In the genomic region with DNA sequence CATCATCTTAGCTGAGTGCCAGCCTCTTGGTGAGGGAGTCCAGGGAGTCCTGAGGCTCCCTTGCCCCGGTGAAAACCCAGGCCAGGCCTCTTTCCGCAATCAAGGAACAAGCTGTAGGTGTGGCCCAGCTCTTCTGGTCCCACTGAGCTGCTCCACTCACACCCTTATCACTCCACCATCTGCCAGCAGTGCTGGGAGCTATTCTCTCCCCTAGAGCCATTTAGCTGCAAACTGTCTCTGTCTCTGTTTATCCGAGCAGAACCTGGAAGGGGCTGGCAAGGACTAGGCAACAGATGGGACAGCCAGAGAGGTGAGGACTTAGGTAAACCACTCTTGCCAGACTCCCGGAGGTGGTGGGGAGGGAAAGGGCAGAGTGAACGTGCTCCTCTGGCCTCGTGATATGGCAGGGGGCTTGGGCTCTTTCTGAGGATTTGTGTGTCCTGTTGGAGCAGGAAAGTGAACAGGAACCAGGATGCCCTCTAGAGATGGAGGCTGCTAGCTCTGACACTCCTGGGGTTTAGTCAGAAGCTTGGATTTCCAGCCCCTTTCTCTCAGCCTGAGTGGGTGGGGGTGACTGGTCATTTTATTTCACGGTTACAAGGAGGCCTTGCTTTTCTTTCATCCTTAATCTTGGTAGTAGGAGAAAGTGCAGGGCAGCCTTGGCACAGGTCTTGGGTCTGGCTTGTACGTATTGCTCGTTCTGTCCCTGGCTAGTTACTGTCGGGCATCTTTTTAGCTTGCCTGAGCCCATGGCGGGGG, we compare ENCODE assay signal across 8 cellular contexts. TPM values are rescaled to one million over a fixed set of nuclear protein-coding genes. Genes with fewer than 3 reads are reported as not detected.
DNase-seq lines count a peak whose midpoint lies in the region; ATAC-seq and TF ChIP-seq lines count a peak whose summit lies in the region.

No MANE protein-coding gene starts in this region.

- H3K27me3 ChIP-seq in lower lobe of right lung (ENCODE audit: low read depth) = no peaks in the 10 kb centered on the region
- H3K27me3 ChIP-seq in vagina = no peaks in the 10 kb centered on the region

- no peak overlapping the region for H3K4me3 Mint-ChIP-seq in stimulated activated naive CD8-positive, alpha-beta T cell treated with anti-CD3 and anti-CD28 coated beads, Interleukin-15, Interleukin-2, amounts not matched to agents 100 ng/mL and 50 ng/mL, for 24 hours
- H3K4me3 Mint-ChIP-seq in central memory CD8-positive, alpha-beta T cell = peak overlapping the region; percentile 39
- no peak overlapping the region for H3K4me3 Mint-ChIP-seq in T-helper 2 cell treated with Interferon-gamma antibody and Interleukin-4, amounts not matched to agents 5 μg/mL and 100 μg/mL, for 36 hours
- H3K4me3 Mint-ChIP-seq in activated CD8-positive, alpha-beta memory T cell treated with anti-CD3 and anti-CD28 coated beads, Interleukin-2, amount 10 ng/mL, durations not matched to agents 7 days and 5 days = no peak overlapping the region

- H3K4me1 ChIP-seq in lower lobe of right lung (peaks cover 69% of the 10 kb centered on the region), vagina (peaks cover 68% of the 10 kb centered on the region)

- H3K27ac Mint-ChIP-seq in stimulated activated naive CD8-positive, alpha-beta T cell treated with anti-CD3 and anti-CD28 coated beads, Interleukin-15, Interleukin-2, amounts not matched to agents 100 ng/mL and 50 ng/mL, for 24 hours = peak overlapping the region; percentile 80
- peak overlapping the region; percentile 78 for H3K27ac Mint-ChIP-seq in central memory CD8-positive, alpha-beta T cell (ENCODE audit: low read depth)
- no peak overlapping the region for H3K27ac Mint-ChIP-seq in T-helper 2 cell treated with Interferon-gamma antibody and Interleukin-4, amounts not matched to agents 5 μg/mL and 100 μg/mL, for 36 hours
- H3K27ac Mint-ChIP-seq in activated CD8-positive, alpha-beta memory T cell treated with anti-CD3 and anti-CD28 coated beads, Interleukin-2, amount 10 ng/mL, durations not matched to agents 7 days and 5 days = no peak overlapping the region

- peaks cover 9% of the 10 kb centered on the region for H3K9me3 Mint-ChIP-seq in stimulated activated naive CD8-positive, alpha-beta T cell treated with anti-CD3 and anti-CD28 coated beads, Interleukin-15, Interleukin-2, amounts not matched to agents 100 ng/mL and 50 ng/mL, for 24 hours
- no peaks in the 10 kb centered on the region for H3K9me3 Mint-ChIP-seq in central memory CD8-positive, alpha-beta T cell
- H3K9me3 Mint-ChIP-seq in T-helper 2 cell treated with Interferon-gamma antibody and Interleukin-4, amounts not matched to agents 5 μg/mL and 100 μg/mL, for 36 hours = peaks cover 21% of the 10 kb centered on the region
- H3K9me3 Mint-ChIP-seq in activated CD8-positive, alpha-beta memory T cell treated with anti-CD3 and anti-CD28 coated beads, Interleukin-2, amount 10 ng/mL, durations not matched to agents 7 days and 5 days (ENCODE audit: low read depth) = no peaks in the 10 kb centered on the region

- TF ChIP-seq CTCF in lower lobe of right lung (IDR thresholded peaks at IDR 0.05) = no peak
- TF ChIP-seq CTCF in vagina (IDR thresholded peaks at IDR 0.05) = no peak

- H3K27ac ChIP-seq in lower lobe of right lung = peak overlapping the region; percentile 28
- peak overlapping the region; percentile 87 for H3K27ac ChIP-seq in vagina

- CTCF ChIA-PET in activated CD8-positive, alpha-beta memory T cell treated with anti-CD3 and anti-CD28 coated beads, Interleukin-2, amount 10 ng/mL, durations not matched to agents 7 days and 5 days (lab: Charles Lee) = interaction anchor here (1.4 kb wide), 1 partner anchor 84 kb away, joined by 3 read pairs; no protein-coding TSS in a partner anchor

- no peaks in the 10 kb centered on the region for H3K27me3 Mint-ChIP-seq in stimulated activated naive CD8-positive, alpha-beta T cell treated with anti-CD3 and anti-CD28 coated beads, Interleukin-15, Interleukin-2, amounts not matched to agents 100 ng/mL and 50 ng/mL, for 24 hours
- no peaks in the 10 kb centered on the region for H3K27me3 Mint-ChIP-seq in central memory CD8-positive, alpha-beta T cell
- no peaks in the 10 kb centered on the region for H3K27me3 Mint-ChIP-seq in T-helper 2 cell treated with Interferon-gamma antibody and Interleukin-4, amounts not matched to agents 5 μg/mL and 100 μg/mL, for 36 hours (ENCODE audit: low read depth)
- no peaks in the 10 kb centered on the region for H3K27me3 Mint-ChIP-seq in activated CD8-positive, alpha-beta memory T cell treated with anti-CD3 and anti-CD28 coated beads, Interleukin-2, amount 10 ng/mL, durations not matched to agents 7 days and 5 days

- H3K9me3 ChIP-seq in lower lobe of right lung (peaks cover 3% of the 10 kb centered on the region), vagina (no peaks in the 10 kb centered on the region)

- no peak for TF ChIP-seq POLR2A in vagina (IDR thresholded peaks at IDR 0.05)

- no peak for ATAC-seq in stimulated activated naive CD8-positive, alpha-beta T cell treated with anti-CD3 and anti-CD28 coated beads, Interleukin-15, Interleukin-2, amounts not matched to agents 100 U/mL and 50 U/mL, for 24 hours
- ATAC-seq in central memory CD8-positive, alpha-beta T cell (replicated peaks; ENCODE audit: extremely low read depth, poor library complexity, severe bottlenecking) = no peak
- peak in 1 of 2 donors; percentile 36 for ATAC-seq in lower lobe of right lung
- no peak for ATAC-seq in activated CD8-positive, alpha-beta memory T cell treated with anti-CD3 and anti-CD28 coated beads, Interleukin-2, amount 10 ng/mL, durations not matched to agents 7 days and 5 days

- no peak overlapping the region for H3K4me3 ChIP-seq in lower lobe of right lung
- no peak overlapping the region for H3K4me3 ChIP-seq in vagina

- H3K36me3 Mint-ChIP-seq in stimulated activated naive CD8-positive, alpha-beta T cell treated with anti-CD3 and anti-CD28 coated beads, Interleukin-15, Interleukin-2, amounts not matched to agents 100 ng/mL and 50 ng/mL, for 24 hours (ENCODE audit: low read depth) = peaks cover 58% of the 10 kb centered on the region
- H3K36me3 Mint-ChIP-seq in central memory CD8-positive, alpha-beta T cell (ENCODE audit: insufficient read depth) = peaks cover 25% of the 10 kb centered on the region
- H3K36me3 Mint-ChIP-seq in T-helper 2 cell treated with Interferon-gamma antibody and Interleukin-4, amounts not matched to agents 5 μg/mL and 100 μg/mL, for 36 hours (ENCODE audit: low read depth) = peaks cover 42% of the 10 kb centered on the region
- peaks cover 64% of the 10 kb centered on the region for H3K36me3 Mint-ChIP-seq in activated CD8-positive, alpha-beta memory T cell treated with anti-CD3 and anti-CD28 coated beads, Interleukin-2, amount 10 ng/mL, durations not matched to agents 7 days and 5 days

- H3K36me3 ChIP-seq in lower lobe of right lung (no peaks in the 10 kb centered on the region), vagina (no peaks in the 10 kb centered on the region)

- no peak for DNase-seq in stimulated activated naive CD8-positive, alpha-beta T cell treated with anti-CD3 and anti-CD28 coated beads, Interleukin-15, Interleukin-2, amounts not matched to agents 100 U/mL and 50 U/mL, for 24 hours
- DNase-seq in central memory CD8-positive, alpha-beta T cell (ENCODE audit: low spot score in 2 of 2) = no peak
- no peak for DNase-seq in lower lobe of right lung
- DNase-seq in vagina (ENCODE audit: extremely low spot score in 2 of 2) = no peak
- no peak for DNase-seq in head of caudate nucleus
- no peak for DNase-seq in T-helper 2 cell treated with Interferon-gamma antibody and Interleukin-4, amounts not matched to agents 5 μg/mL and 100 μg/mL, for 36 hours (ENCODE audit: low spot score)
- no peak for DNase-seq in activated CD8-positive, alpha-beta memory T cell treated with anti-CD3 and anti-CD28 coated beads, Interleukin-2, amount 10 ng/mL, durations not matched to agents 7 days and 5 days

- H3K4me1 Mint-ChIP-seq in stimulated activated naive CD8-positive, alpha-beta T cell treated with anti-CD3 and anti-CD28 coated beads, Interleukin-15, Interleukin-2, amounts not matched to agents 100 ng/mL and 50 ng/mL, for 24 hours (ENCODE audit: low read depth) = peaks cover 97% of the 10 kb centered on the region
- peaks cover 96% of the 10 kb centered on the region for H3K4me1 Mint-ChIP-seq in central memory CD8-positive, alpha-beta T cell
- H3K4me1 Mint-ChIP-seq in T-helper 2 cell treated with Interferon-gamma antibody and Interleukin-4, amounts not matched to agents 5 μg/mL and 100 μg/mL, for 36 hours (ENCODE audit: low read depth) = peaks cover 20% of the 10 kb centered on the region
- H3K4me1 Mint-ChIP-seq in activated CD8-positive, alpha-beta memory T cell treated with anti-CD3 and anti-CD28 coated beads, Interleukin-2, amount 10 ng/mL, durations not matched to agents 7 days and 5 days = peaks cover 85% of the 10 kb centered on the region

- intact Hi-C loops in lower lobe of right lung (cut with DNase I) = no loop called here
- intact Hi-C loops in vagina (cut with DNase I) = no loop called here
- intact Hi-C loops in head of caudate nucleus (cut with DNase I) = no loop called here

RNA-seq across cellular contexts. Expression of a gene that starts 19.6 kb away (rescaled TPM):
- total RNA-seq in lower lobe of right lung (38.0 TPM), vagina (18.9 TPM)
- total RNA-seq in activated CD8-positive, alpha-beta memory T cell treated with anti-CD3 and anti-CD28 coated beads, Interleukin-2, amount 10 ng/mL, durations not matched to agents 7 days and 5 days = 10 to 100 TPM; 32.5 to 43.1 TPM

Comparison
In these comparisons a context has a peak if more than half of its experiments do, and no peak if none do; other contexts are left out.
1. H3K27ac Mint-ChIP-seq: peak in stimulated activated naive CD8-positive, alpha-beta T cell treated with anti-CD3 and anti-CD28 coated beads, Interleukin-15, Interleukin-2, amounts not matched to agents 100 ng/mL and 50 ng/mL, for 24 hours (single experiment) and central memory CD8-positive, alpha-beta T cell (single experiment); none in T-helper 2 cell treated with Interferon-gamma antibody and Interleukin-4, amounts not matched to agents 5 μg/mL and 100 μg/mL, for 36 hours (single experiment) and activated CD8-positive, alpha-beta memory T cell treated with anti-CD3 and anti-CD28 coated beads, Interleukin-2, amount 10 ng/mL, durations not matched to agents 7 days and 5 days (single experiment).